ENCODE assay signal across 8 cellular contexts in genomic region chr19:48169974-48170803, GRCh38. TPM values are rescaled to one million over a fixed set of nuclear protein-coding genes. Genes with fewer than 3 reads are reported as not detected.
DNase-seq lines count a peak whose midpoint lies in the region; ATAC-seq and TF ChIP-seq lines count a peak whose summit lies in the region.

TSS of gene LIG1 (minus strand) at chr19:48170344. CDS start at chr19:48165566, 4,778 bp downstream.
TSS of gene ZSWIM9 (plus strand) at chr19:48170680. CDS start at chr19:48171803, 1,123 bp downstream.

- H3K36me3 ChIP-seq in left ventricle myocardium inferior (peaks cover 33% of the 10 kb centered on the region), prostate gland (no peaks in the 10 kb centered on the region), urinary bladder (ENCODE audit: insufficient read depth) (peaks cover 3% of the 10 kb centered on the region)

- H3K9me3 ChIP-seq in left ventricle myocardium inferior (replicated peaks) = no peaks in the 10 kb centered on the region
- H3K9me3 ChIP-seq in prostate gland = no peaks in the 10 kb centered on the region

- peak; percentile 97 for DNase-seq in GM13976 (ENCODE audit: low spot score)
- peak; percentile 93 for DNase-seq in NCI-H1694 (lab: John Stamatoyannopoulos, UW)
- peak; percentile 91 for DNase-seq in amniotic stem cell (lab: John Stamatoyannopoulos, UW)
- peak; percentile 91 for DNase-seq in left ventricle myocardium inferior
- peak; percentile 89 for DNase-seq in prostate gland (ENCODE audit: low spot score)

- H3K27ac ChIP-seq in left ventricle myocardium inferior (replicated peaks) (peak within 1 kb of the TSS; percentile 98), prostate gland (peak within 1 kb of the TSS; percentile 93 to 94), urinary bladder (ENCODE audit: low read depth) (peak within 1 kb of the TSS; percentile 83)

- peak within 1 kb of the TSS; percentile 95 for H3K4me3 ChIP-seq in left ventricle myocardium inferior
- peak within 1 kb of the TSS; percentile 76 to 83 for H3K4me3 ChIP-seq in prostate gland
- peak within 1 kb of the TSS; percentile 74 for H3K4me3 ChIP-seq in urinary bladder (ENCODE audit: low read depth, low read length)

- ATAC-seq in HG02870 (IDR thresholded peaks at IDR 0.05; ENCODE audit: unreplicated experiment) = peak; percentile 73

- intact Hi-C loops in T-helper 1 cell treated with Interleukin-12 subunit alpha and Interleukin-12 subunit beta and Interleukin-4 antibody, amounts not matched to agents 30 ng/mL and 1 ng/mL, for 36 hours (cut with micrococcal nuclease) = loop anchor here (1.0 to 10.0 kb wide), 11 partner anchors 34 to 1495 kb away; partner anchors contain the start of genes BCL2L12, CARD8, CYTH2 and DHX34
- intact Hi-C loops in left ventricle myocardium inferior (cut with micrococcal nuclease) = no loop called here
- intact Hi-C loops in prostate gland (cut with DNase I) = no loop called here

- TF ChIP-seq CTCF in GM13976 (IDR thresholded peaks at IDR 0.05; ENCODE audit: borderline replicate concordance, control extremely low read depth, extremely low read depth, insufficient read depth, missing control alignments) = no peak
- peak; percentile 29 for TF ChIP-seq CTCF in left ventricle myocardium inferior (IDR thresholded peaks at IDR 0.05; ENCODE audit: borderline replicate concordance)
- TF ChIP-seq CTCF in prostate gland (IDR thresholded peaks at IDR 0.05) = peak in 2 of 4 experiments; percentile 32 to 48

- peak; percentile 28 for TF ChIP-seq POLR2A in prostate gland (IDR thresholded peaks at IDR 0.05)

- WGBS in prostate gland = under 1% methylated on average over 44 of the region's 81 CpGs
- WGBS in urinary bladder = under 1% methylated on average over 81 of the region's 81 CpGs

- H3K27me3 ChIP-seq in left ventricle myocardium inferior (ENCODE audit: low read depth) (no peaks in the 10 kb centered on the region), prostate gland (replicated peaks; ENCODE audit: insufficient read depth) (no peaks in the 10 kb centered on the region)

- peaks cover 24% of the 10 kb centered on the region for H3K4me1 ChIP-seq in left ventricle myocardium inferior
- H3K4me1 ChIP-seq in prostate gland (replicated peaks) = peaks cover 3% of the 10 kb centered on the region
- no peaks in the 10 kb centered on the region for H3K4me1 ChIP-seq in urinary bladder (ENCODE audit: insufficient read depth)

- in situ Hi-C loops in GM13976 (cut with MboI; ENCODE audit: low sequenced_read_pairs, unreplicated experiment) = no loop called here

RNA-seq across cellular contexts. Expression of gene LIG1, which starts in this region (rescaled TPM):
- total RNA-seq in T-helper 1 cell treated with Interleukin-12 subunit alpha and Interleukin-12 subunit beta and Interleukin-4 antibody, amounts not matched to agents 30 ng/mL and 1 ng/mL, for 36 hours = 99.4 and 107 TPM in 2 replicates
- total RNA-seq in left ventricle myocardium inferior (3.4 TPM), prostate gland (10 to 100 TPM; 30.6 to 58.7 TPM), urinary bladder (21.6 TPM)
- 11.4 TPM for polyA plus RNA-seq in urinary bladder

RNA-seq across cellular contexts. Expression of gene ZSWIM9, which starts in this region (rescaled TPM):
- 7.7 and 10.8 TPM in 2 replicates for total RNA-seq in T-helper 1 cell treated with Interleukin-12 subunit alpha and Interleukin-12 subunit beta and Interleukin-4 antibody, amounts not matched to agents 30 ng/mL and 1 ng/mL, for 36 hours
- total RNA-seq in left ventricle myocardium inferior = 7.6 TPM
- 1 to 10 TPM; 4.1 to 7.2 TPM for total RNA-seq in prostate gland
- total RNA-seq in urinary bladder = 1.6 TPM
- polyA plus RNA-seq in urinary bladder = 10.6 TPM

Comparison
In these comparisons a context has a peak if more than half of its experiments do, and no peak if none do; other contexts are left out.
1. Peak in every context shown above with its lines: DNase-seq, ATAC-seq, H3K4me3 ChIP-seq and H3K27ac ChIP-seq.